8 cellular contexts compared by ENCODE assay signal in the genomic region with DNA sequence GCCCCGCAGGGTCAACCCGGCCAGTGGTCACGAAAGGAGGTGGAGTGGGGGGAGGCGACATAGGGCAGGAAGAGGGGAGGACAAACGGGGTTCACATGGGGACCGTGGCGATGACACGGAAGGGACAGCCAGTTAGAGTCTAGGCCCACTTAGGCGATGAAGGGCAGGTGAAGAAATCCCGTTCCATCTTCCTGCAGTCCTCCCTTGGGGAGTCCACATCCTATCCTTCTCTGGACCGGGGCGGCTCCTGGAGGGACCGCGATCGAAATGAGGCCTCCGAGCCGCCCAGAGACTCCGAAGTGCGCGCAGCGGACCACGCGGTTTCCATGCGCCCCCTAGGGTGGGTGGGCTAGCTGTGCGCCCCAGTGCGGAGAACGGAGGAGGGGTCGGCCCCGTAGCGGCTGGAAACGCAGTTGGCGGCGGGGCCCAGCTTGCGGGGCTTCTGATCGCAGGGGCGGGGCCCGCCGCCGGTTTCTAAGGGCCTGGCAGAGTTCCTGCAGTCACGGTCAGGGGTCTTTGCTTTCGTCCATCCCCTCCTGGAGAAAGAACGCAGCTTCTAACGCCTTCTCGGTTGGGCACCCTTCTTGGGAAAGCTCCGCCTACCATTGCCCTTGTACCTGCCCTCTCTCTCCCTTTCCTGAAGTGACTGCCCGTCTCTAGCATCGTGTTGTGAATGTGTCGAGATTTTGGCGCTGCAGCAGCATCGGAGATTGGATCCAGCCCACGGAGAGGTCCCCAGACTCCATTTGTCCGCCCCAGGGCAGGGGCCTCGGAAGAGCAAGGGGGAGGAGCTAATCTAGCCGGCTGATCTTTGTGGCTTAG. TPM values are rescaled to one million over a fixed set of nuclear protein-coding genes. Genes with fewer than 3 reads are reported as not detected.
DNase-seq lines count a peak whose midpoint lies in the region; ATAC-seq, FAIRE-seq and TF ChIP-seq lines count a peak whose summit lies in the region.
"Had no signal": no experiment of that assay in that cellular context is flagged by ENCODE, and none has a peak within 500 bp of the region (broad histone marks: within the 10 kb centered on the region; RNA-seq: fewer than 3 reads in every experiment).

No MANE protein-coding gene starts in this region.

- H3K4me2 ChIP-seq in astrocyte (ENCODE audit: low read length) = peak overlapping the region; percentile 92
- H3K4me2 ChIP-seq in skeletal muscle satellite cell (ENCODE audit: low read length) = peak overlapping the region; percentile 97

- H3K27me3 Mint-ChIP-seq in T-cell (no peaks in the 10 kb centered on the region), astrocyte (ENCODE audit: low read depth, unreplicated experiment) (peaks cover 10% of the 10 kb centered on the region)

- POLR2A ChIA-PET in T-cell (lab: Charles Lee) = interaction anchor here (0.6 to 0.7 kb wide), 4 partner anchors 9 to 257 kb away, joined by 3 to 7 read pairs (median 4); a partner anchor contains a TSS

- H3K27ac ChIP-seq in astrocyte (ENCODE audit: low read depth, low read length) (no peak overlapping the region), iPS-18a (ENCODE audit: low read length) (no peak overlapping the region)

- CTCF ChIA-PET in T-cell (lab: Charles Lee) = interaction anchor here in 1 of 2 donors (0.5 to 0.9 kb wide), 2 partner anchors 20 to 172 kb away, joined by 3 to 4 read pairs; a partner anchor contains a TSS

- peak; percentile 24 for TF ChIP-seq CTCF in astrocyte (IDR thresholded peaks at IDR 0.05; ENCODE audit: insufficient read depth, low read depth, low read length)

- H3K9ac ChIP-seq in astrocyte (ENCODE audit: low read length) (peak overlapping the region; percentile 68), iPS-18a (ENCODE audit: low read length) (peak overlapping the region; percentile 79), skeletal muscle satellite cell (ENCODE audit: low read depth, low read length) (peak overlapping the region; percentile 58)

- no peaks in the 10 kb centered on the region for H3K36me3 Mint-ChIP-seq in T-cell
- no peaks in the 10 kb centered on the region for H3K36me3 Mint-ChIP-seq in astrocyte (ENCODE audit: low read depth, unreplicated experiment)

- H4K20me1 ChIP-seq in astrocyte (ENCODE audit: insufficient read depth, low read length) = peaks cover 3% of the 10 kb centered on the region

- H3K4me1 ChIP-seq in astrocyte (ENCODE audit: insufficient read depth, low read length) (peaks cover 7% of the 10 kb centered on the region), iPS-18a (ENCODE audit: control insufficient read depth, low read depth, low read length) (peaks cover 16% of the 10 kb centered on the region), skeletal muscle satellite cell (ENCODE audit: control insufficient read depth, insufficient read depth, low read length) (peaks cover 8% of the 10 kb centered on the region)

- H3K27me3 ChIP-seq in H7 (ENCODE audit: control insufficient read depth, insufficient read depth, low read length) (no peaks in the 10 kb centered on the region; the same call in 1 of the 2 replicates), astrocyte (ENCODE audit: insufficient read depth, low read length) (no peaks in the 10 kb centered on the region), iPS-18a (ENCODE audit: control insufficient read depth, insufficient read depth, low read length) (no peaks in the 10 kb centered on the region), skeletal muscle satellite cell (ENCODE audit: control insufficient read depth, insufficient read depth, low read length) (no peaks in the 10 kb centered on the region)

- no peaks in the 10 kb centered on the region for H3K79me2 ChIP-seq in astrocyte (ENCODE audit: insufficient read depth, low read length)

- H2AFZ ChIP-seq in astrocyte (ENCODE audit: low read depth, low read length) = peak overlapping the region; percentile 90

- H3K36me3 ChIP-seq in H7 (replicated peaks; ENCODE audit: control insufficient read depth, insufficient read depth, low read length) = no peaks in the 10 kb centered on the region
- H3K36me3 ChIP-seq in astrocyte (ENCODE audit: insufficient read depth, low read length) = no peaks in the 10 kb centered on the region
- H3K36me3 ChIP-seq in iPS-18a (ENCODE audit: control insufficient read depth, low read depth, low read length) = no peaks in the 10 kb centered on the region
- no peaks in the 10 kb centered on the region for H3K36me3 ChIP-seq in skeletal muscle satellite cell (ENCODE audit: insufficient read depth, low read length)

- H3K9me3 ChIP-seq in astrocyte (ENCODE audit: insufficient read depth, low read depth, low read length) (no peaks in the 10 kb centered on the region), iPS-18a (ENCODE audit: control insufficient read depth, low read depth, low read length) (no peaks in the 10 kb centered on the region), skeletal muscle satellite cell (replicated peaks; ENCODE audit: low read length) (no peaks in the 10 kb centered on the region)

- peak; percentile 83 to 90 (median 85) for ATAC-seq in T-cell (replicated peaks in 1 of 4)
- ATAC-seq in GM21447 (IDR thresholded peaks at IDR 0.05; ENCODE audit: unreplicated experiment) = no peak
- ATAC-seq in GM21367 (IDR thresholded peaks at IDR 0.05; ENCODE audit: unreplicated experiment) = no peak

- no peak for FAIRE-seq in astrocyte (lab: Jason Lieb, UNC)

- peak overlapping the region; percentile 82 to 91 (median 91) for H3K4me3 Mint-ChIP-seq in T-cell
- H3K4me3 Mint-ChIP-seq in astrocyte (ENCODE audit: unreplicated experiment) = peak overlapping the region; percentile 89

- H3K27ac Mint-ChIP-seq in T-cell (peak overlapping the region; percentile 76 to 81), astrocyte (ENCODE audit: unreplicated experiment) (peak overlapping the region; percentile 62)

- DNase-seq in H7 (peak; percentile 85), T-cell (peak in 33 of 34 experiments; percentile 16 to 69 (median 49)), astrocyte (ENCODE audit: low read depth) (peak; percentile 25)

- H3K4me3 ChIP-seq in H7 (ENCODE audit: insufficient read depth, low read depth, low read length) = peak overlapping the region; percentile 47
- peak overlapping the region; percentile 68 for H3K4me3 ChIP-seq in astrocyte (ENCODE audit: insufficient read depth, low read depth, low read length)
- peak overlapping the region; percentile 77 for H3K4me3 ChIP-seq in iPS-18a (ENCODE audit: low read length)
- H3K4me3 ChIP-seq in skeletal muscle satellite cell (ENCODE audit: low read length) = peak overlapping the region; percentile 74

- H3K4me1 Mint-ChIP-seq in T-cell (peaks cover 12 to 15% (median 14%) of the 10 kb centered on the region in 3 donors), astrocyte (ENCODE audit: low read depth, unreplicated experiment) (peaks cover 5% of the 10 kb centered on the region)

- H3K9me3 Mint-ChIP-seq in T-cell = no peaks in the 10 kb centered on the region
- H3K9me3 Mint-ChIP-seq in astrocyte (ENCODE audit: unreplicated experiment) = no peaks in the 10 kb centered on the region

RNA-seq across cellular contexts. Expression of a gene that starts 17.9 kb away (rescaled TPM):
- total RNA-seq in H7 (2014; rRNA removed; shearing (Covaris generic)) = 0.48 and 0.52 TPM in 2 replicates
- total RNA-seq in T-cell (1 to 10 TPM in 4 of 5 donors, under 1 TPM in 1; 0.85 to 2.6 (median 1.1) TPM), astrocyte (0.23 and 0.43 TPM in 2 replicates)
- total RNA-seq in skeletal muscle satellite cell (2012; rRNA removed) = not detected in 2 replicates
- total RNA-seq: glomerular endothelial cell had no signal

RNA-seq across cellular contexts. Expression of a gene that starts 21.7 kb away (rescaled TPM):
- total RNA-seq in H7 (2014; rRNA removed; shearing (Covaris generic)) = 37.6 and 58.6 TPM in 2 replicates
- total RNA-seq in T-cell = 100 to 1,000 TPM; 145 to 163 (median 157) TPM
- total RNA-seq in astrocyte = 54.1 and 59.7 TPM in 2 replicates
- 51.0 and 55.3 TPM in 2 replicates for total RNA-seq in skeletal muscle satellite cell (2012; rRNA removed)

RNA-seq across cellular contexts. Expression of a gene that starts 28.3 kb away (rescaled TPM):
- total RNA-seq in H7 (2014; rRNA removed; shearing (Covaris generic)) = 7.2 and 8.1 TPM in 2 replicates
- total RNA-seq in T-cell (1 to 10 TPM; 2.8 to 8.9 (median 8.5) TPM), astrocyte (4.7 TPM in 2 replicates)
- total RNA-seq in skeletal muscle satellite cell (2012; rRNA removed) = 8.1 and 9.6 TPM in 2 replicates

RNA-seq across cellular contexts. Expression of a gene that starts 36.6 kb away (rescaled TPM):
- 12.5 and 13.2 TPM in 2 replicates for total RNA-seq in H7 (2014; rRNA removed; shearing (Covaris generic))
- total RNA-seq in T-cell = 10 to 100 TPM; 43.1 to 50.3 (median 49.8) TPM
- 13.3 and 14.6 TPM in 2 replicates for total RNA-seq in astrocyte
- total RNA-seq in skeletal muscle satellite cell (2012; rRNA removed) = 6.3 and 8.4 TPM in 2 replicates

Comparison
In these comparisons a context has a peak if more than half of its experiments do, and no peak if none do; other contexts are left out.
1. DNase-seq: peak in every context shown above with its lines; median percentile 85 in H7; 49 in T-cell; 25 in astrocyte.
2. ATAC-seq: peak in T-cell (4 of 4); none in GM21447 (single experiment) and GM21367 (single experiment).
3. Peak in every context shown above with its lines, with median percentiles within 50 percentile points of each other: H3K4me3 ChIP-seq and H3K9ac ChIP-seq.